ENCODE assay signal across 9 cellular contexts in genomic region chr3:72161870-72162617, GRCh38.
DNase-seq lines count a peak whose midpoint lies in the region; ATAC-seq, FAIRE-seq and TF ChIP-seq lines count a peak whose summit lies in the region.
"Had no signal": no experiment of that assay in that cellular context is flagged by ENCODE, and none has a peak within 500 bp of the region (broad histone marks: within the 10 kb centered on the region; RNA-seq: fewer than 3 reads in every experiment).

No MANE protein-coding gene starts in this region.

- no peak for FAIRE-seq in small intestine (lab: Jason Lieb, UNC)
- FAIRE-seq: pancreas had no signal

- H3K36me3 ChIP-seq in RWPE2 (ENCODE audit: low read depth) (no peaks in the 10 kb centered on the region), SJCRH30 (no peaks in the 10 kb centered on the region), small intestine (ENCODE audit: control insufficient read depth in 2 of 2, insufficient read depth in 2 of 2, low read length in 2 of 2) (no peaks in the 10 kb centered on the region)
- H3K36me3 ChIP-seq: pancreas had no signal

- H3K9me3 ChIP-seq in RWPE2 (ENCODE audit: severe bottlenecking) (no peaks in the 10 kb centered on the region), SJCRH30 (replicated peaks) (no peaks in the 10 kb centered on the region), small intestine (ENCODE audit: control insufficient read depth, low read depth) (no peaks in the 10 kb centered on the region)
- H3K9me3 ChIP-seq: pancreas had no signal

- peaks cover 7% of the 10 kb centered on the region for H3K4me1 ChIP-seq in RWPE2 (ENCODE audit: insufficient read depth, poor library complexity, severe bottlenecking)
- no peaks in the 10 kb centered on the region for H3K4me1 ChIP-seq in SJCRH30
- no peaks in the 10 kb centered on the region for H3K4me1 ChIP-seq in small intestine (ENCODE audit: control insufficient read depth in 2 of 2, insufficient read depth in 1 of 2, low read depth in 1 of 2, low read length in 1 of 2)
- H3K4me1 ChIP-seq: pancreas had no signal

- TF ChIP-seq CTCF in RWPE2 (IDR thresholded peaks at IDR 0.05; ENCODE audit: poor library complexity, severe bottlenecking), result no peak
- no peak for TF ChIP-seq CTCF in fibroblast of mammary gland (conservative IDR thresholded peaks at IDR 0.05; ENCODE audit: control insufficient read depth, insufficient read depth, low read depth, low read length)

- H3K27me3 ChIP-seq in RWPE2 (ENCODE audit: insufficient read depth, poor library complexity, severe bottlenecking) (no peaks in the 10 kb centered on the region), SJCRH30 (no peaks in the 10 kb centered on the region), small intestine (ENCODE audit: control insufficient read depth in 2 of 2, insufficient read depth in 2 of 2, low read length in 2 of 2) (no peaks in the 10 kb centered on the region)
- H3K27me3 ChIP-seq: pancreas had no signal

- WGBS in small intestine, 3 donors, result 30 to 53% (median 48%) methylated on average over 13 of the region's 13 CpGs

- H3K27ac ChIP-seq in RWPE2 (ENCODE audit: poor library complexity, severe bottlenecking), result no peak overlapping the region
- no peak overlapping the region for H3K27ac ChIP-seq in SJCRH30
- no peak overlapping the region for H3K27ac ChIP-seq in small intestine (ENCODE audit: low read depth in 1 of 2, low read length in 1 of 2)
- H3K27ac ChIP-seq: pancreas had no signal

- no peak overlapping the region for H3K4me3 ChIP-seq in RWPE2 (ENCODE audit: severe bottlenecking)
- H3K4me3 ChIP-seq in fibroblast of mammary gland (ENCODE audit: control insufficient read depth, low read depth, low read length), result no peak overlapping the region
- H3K4me3 ChIP-seq in SJCRH30, result no peak overlapping the region
- H3K4me3 ChIP-seq in small intestine (ENCODE audit: low read depth in 1 of 2, low read length in 2 of 2), result no peak overlapping the region
- H3K4me3 ChIP-seq: pancreas had no signal

- DNase-seq in left cardiac atrium (peak; percentile 47), left ventricle myocardium superior (no peak), RWPE2 (ENCODE audit: low spot score) (peak; percentile 86), fibroblast of mammary gland (ENCODE audit: low read depth) (peak; percentile 94), iPS-NIHi11 (ENCODE audit: low spot score) (no peak), SJCRH30 (no peak), small intestine (no peak)
- DNase-seq: pancreas had no signal

- intact Hi-C loops in left cardiac atrium (cut with DNase I), result no loop called here
- intact Hi-C loops in left ventricle myocardium superior (cut with micrococcal nuclease), result no loop called here

- ATAC-seq in left cardiac atrium (peak; percentile 35 to 87), left ventricle myocardium superior (no peak), RWPE2 (ENCODE audit: low read depth) (peak; percentile 100), HG02870 (IDR thresholded peaks at IDR 0.05; ENCODE audit: unreplicated experiment) (no peak)

Comparison
In these comparisons a context has a peak if more than half of its experiments do, and no peak if none do; other contexts are left out.
1. ATAC-seq: peak in left cardiac atrium (2 of 2) and RWPE2 (single experiment); none in left ventricle myocardium superior (single experiment) and HG02870 (single experiment).
2. DNase-seq: peak in left cardiac atrium (single experiment), RWPE2 (single experiment) and fibroblast of mammary gland (single experiment); none in left ventricle myocardium superior (single experiment), iPS-NIHi11 (single experiment), SJCRH30 (0 of 2) and small intestine (single experiment).